ENCODE assay signal across 32 cellular contexts in genomic region chr15:43146187-43146586, GRCh38.
"Had no signal": no experiment of that assay in that cellular context is flagged by ENCODE, and none has a peak within 500 bp of the region (broad histone marks: within the 10 kb centered on the region; RNA-seq: fewer than 3 reads in every experiment).

No MANE protein-coding gene starts in this region.

- H3K27me3 ChIP-seq: colonic mucosa, dorsolateral prefrontal cortex had no signal

- H3K4me1 ChIP-seq: colonic mucosa had no signal

- H3K4me1 Mint-ChIP-seq: endodermal cell had no signal

- H3K4me3 Mint-ChIP-seq: activated B cell treated with CpG ODN at 0.5 μM for 24 hours; activated CD8-positive, alpha-beta T cell treated with anti-CD3 and anti-CD28 coated beads for 36 hours; activated naive CD8-positive, alpha-beta T cell; activated T-cell treated with anti-CD3 and anti-CD28 coated beads, Interleukin-2, amount 50 U/mL, for 4 hours; activated T-helper 17 cell treated with anti-CD3 and anti-CD28 coated beads, Interleukin-2, amount 50 U/mL, for 72 hours; endodermal cell; T-helper 17 cell; T-helper 2 cell treated with Interferon-gamma antibody and Interleukin-4, amounts not matched to agents 5 μg/mL and 100 μg/mL, for 36 hours had no signal

- H3K9me3 Mint-ChIP-seq: activated B cell treated with CpG ODN at 0.5 μM for 24 hours; activated CD8-positive, alpha-beta T cell treated with anti-CD3 and anti-CD28 coated beads for 36 hours; activated T-cell treated with anti-CD3 and anti-CD28 coated beads, Interleukin-2, amount 50 U/mL, for 4 hours; activated T-helper 17 cell treated with anti-CD3 and anti-CD28 coated beads, Interleukin-2, amount 50 U/mL, for 72 hours; endodermal cell; T-helper 2 cell treated with Interferon-gamma antibody and Interleukin-4, amounts not matched to agents 5 μg/mL and 100 μg/mL, for 36 hours had no signal

- H3K9me3 ChIP-seq: colonic mucosa had no signal

- H3K27me3 Mint-ChIP-seq: activated B cell treated with CpG ODN at 0.5 μM for 24 hours; activated CD8-positive, alpha-beta T cell treated with anti-CD3 and anti-CD28 coated beads for 36 hours; activated naive CD8-positive, alpha-beta T cell; activated T-helper 17 cell treated with anti-CD3 and anti-CD28 coated beads, Interleukin-2, amount 50 U/mL, for 72 hours; T-helper 17 cell had no signal

- H3K4me3 ChIP-seq: colonic mucosa, dorsolateral prefrontal cortex had no signal

- ATAC-seq: activated CD4-positive, CD25-positive, alpha-beta regulatory T cell treated with anti-CD3 and anti-CD28 coated beads, Interleukin-2, amount 50 U/mL, for 24 hours; activated CD8-positive, alpha-beta T cell treated with anti-CD3 and anti-CD28 coated beads for 36 hours; activated T-cell treated with anti-CD3 and anti-CD28 coated beads, Interleukin-2, amount 50 U/mL, for 4 hours; activated T-helper 17 cell treated with anti-CD3 and anti-CD28 coated beads, Interleukin-2, amount 50 U/mL, for 72 hours; esophagus mucosa; T-helper 17 cell had no signal

- H3K27ac ChIP-seq: colonic mucosa, dorsolateral prefrontal cortex, WERI-Rb-1 had no signal

- DNase-seq: activated B cell treated with CpG ODN at 0.5 μM for 24 hours; activated CD4-positive, alpha-beta T cell treated with anti-CD3 and anti-CD28 coated beads for 48 hours; activated CD4-positive, alpha-beta T cell treated with anti-CD3 and anti-CD28 coated beads, Interleukin-2, amount 50 U/mL, for 1 hour; activated CD4-positive, alpha-beta T cell treated with anti-CD3 and anti-CD28 coated beads, Interleukin-2, amount 50 U/mL, for 48 hours; activated CD8-positive, alpha-beta memory T cell treated with anti-CD3 and anti-CD28 coated beads for 24 hours; activated CD8-positive, alpha-beta T cell treated with anti-CD3 and anti-CD28 coated beads for 36 hours; activated effector memory CD4-positive, alpha-beta T cell treated with Interleukin-2 at 50 U/mL for 16 hours; activated gamma-delta T cell treated with Interleukin-2 at 50 U/mL for 16 hours; activated naive CD4-positive, alpha-beta T cell treated with anti-CD3 and anti-CD28 coated beads, Interleukin-2, amount 50 U/mL, for 16 hours; activated naive CD4-positive, alpha-beta T cell treated with Interleukin-2 at 50 U/mL for 16 hours; activated T-cell treated with anti-CD3 and anti-CD28 coated beads, Interleukin-2, amount 50 U/mL, for 4 hours; amniotic stem cell; anterior cingulate cortex; caudate nucleus; cerebellar nuclear complex; colonic mucosa; dorsolateral prefrontal cortex; effector memory CD4-positive, alpha-beta T cell; endodermal cell; foreskin fibroblast; head of caudate nucleus; T-helper 1 cell; T-helper 17 cell; T1000; WERI-Rb-1 had no signal

- H3K27ac Mint-ChIP-seq: activated B cell treated with CpG ODN at 0.5 μM for 24 hours; activated CD8-positive, alpha-beta T cell treated with anti-CD3 and anti-CD28 coated beads for 36 hours; activated naive CD8-positive, alpha-beta T cell; activated T-helper 17 cell treated with anti-CD3 and anti-CD28 coated beads, Interleukin-2, amount 50 U/mL, for 72 hours; endodermal cell; T-helper 17 cell; T-helper 2 cell treated with Interferon-gamma antibody and Interleukin-4, amounts not matched to agents 5 μg/mL and 100 μg/mL, for 36 hours had no signal

- FAIRE-seq: astrocyte, frontal cortex had no signal
